In the genomic region with DNA sequence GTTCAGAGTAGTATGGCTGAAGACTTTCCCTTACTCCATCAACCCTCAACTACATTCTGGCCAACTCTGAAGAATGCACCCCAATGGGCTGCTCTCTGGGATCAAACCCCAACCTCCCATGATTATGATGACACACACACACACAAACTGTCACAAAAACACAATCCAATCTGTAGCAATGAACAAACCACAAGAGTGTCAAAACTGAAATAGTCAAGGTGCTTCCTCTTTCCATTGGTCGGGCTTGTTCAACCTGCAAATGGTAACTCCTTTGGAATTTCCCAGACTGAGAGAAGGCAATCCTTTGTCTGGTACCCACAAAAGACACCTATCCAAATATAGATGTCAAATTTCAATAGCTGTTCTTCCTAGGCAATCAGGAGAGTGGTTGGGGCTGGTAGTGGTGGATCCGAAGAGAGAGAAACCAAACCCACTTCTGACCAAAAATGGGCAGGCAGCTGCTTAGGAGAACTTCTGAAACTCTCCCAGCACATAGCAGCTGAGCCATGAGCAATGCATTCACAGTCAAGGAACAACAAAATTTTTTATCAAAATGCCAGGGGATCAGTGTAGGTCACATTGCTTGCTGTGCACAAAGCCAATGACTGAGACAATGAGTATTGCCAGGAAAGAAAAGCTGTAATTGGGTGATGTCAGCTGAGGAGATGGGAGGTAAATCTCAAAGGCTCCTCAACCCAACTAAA, we compare ENCODE assay signal across 13 cellular contexts.
A peak's percentile ranks its signal among the peaks of the same experiment; 100 is the strongest.
DNase-seq lines count a peak whose midpoint lies in the region; ATAC-seq and TF ChIP-seq lines count a peak whose summit lies in the region.
"Had no signal": no experiment of that assay in that cellular context is flagged by ENCODE, and none has a peak within 500 bp of the region (broad histone marks: within the 10 kb centered on the region; RNA-seq: fewer than 3 reads in every experiment).

No MANE protein-coding gene starts in this region.

- CTCF ChIA-PET in A673 (lab: Charles Lee), result no interaction called here

- peaks cover 97% of the 10 kb centered on the region for H3K4me1 ChIP-seq in KMS-11 (ENCODE audit: low read depth, poor library complexity, severe bottlenecking)
- H3K4me1 ChIP-seq in A673 (ENCODE audit: insufficient read depth, low read length, poor library complexity, severe bottlenecking), result no peaks in the 10 kb centered on the region
- H3K4me1 ChIP-seq in upper lobe of right lung, result no peaks in the 10 kb centered on the region

- H2AFZ ChIP-seq in KMS-11 (ENCODE audit: low read depth), result 0 out of 2 replicates have a peak overlapping the region, but pooled peaks have one; percentile 32

- 78 to 80% methylated on average over 2 of the region's 2 CpGs for WGBS in lower leg skin, 2 donors

- H3K9ac ChIP-seq in KMS-11, result no peak overlapping the region

- intact Hi-C loops in A673 (cut with micrococcal nuclease; ENCODE audit: unreplicated experiment) (no loop called here), upper lobe of right lung (cut with DNase I) (no loop called here), lower leg skin (cut with DNase I; ENCODE audit: low total_unique reads) (no loop called here)

- TF ChIP-seq POLR2A in lower leg skin (IDR thresholded peaks at IDR 0.05), result no peak

- H3K79me2 ChIP-seq in KMS-11 (ENCODE audit: insufficient read depth, low read depth), result no peaks in the 10 kb centered on the region

- H3K9me3 ChIP-seq in A673 (ENCODE audit: low read depth, low read length, poor library complexity, severe bottlenecking) (no peaks in the 10 kb centered on the region), upper lobe of right lung (no peaks in the 10 kb centered on the region)

- H3K27me3 ChIP-seq in GM06990 (replicated peaks; ENCODE audit: control insufficient read depth, insufficient read depth, low read length) (no peaks in the 10 kb centered on the region), KMS-11 (ENCODE audit: insufficient read depth, low read depth) (no peaks in the 10 kb centered on the region), A673 (replicated peaks; ENCODE audit: insufficient read depth, low read depth, low read length, poor library complexity) (no peaks in the 10 kb centered on the region), upper lobe of right lung (no peaks in the 10 kb centered on the region)

- POLR2A ChIA-PET in A673 (lab: Charles Lee; ENCODE audit: low non-redundant PET), result no interaction called here

- no peak overlapping the region for H3K4me3 ChIP-seq in GM06990 (replicated peaks; ENCODE audit: low read depth, low read length)
- no peak overlapping the region for H3K4me3 ChIP-seq in KMS-11 (IDR thresholded peaks at IDR 0.05; ENCODE audit: insufficient read depth, low read depth, low read length)
- no peak overlapping the region for H3K4me3 ChIP-seq in fibroblast of mammary gland (ENCODE audit: control insufficient read depth, low read depth, low read length)
- no peak overlapping the region for H3K4me3 ChIP-seq in A673 (ENCODE audit: low read depth, low read length, poor library complexity, severe bottlenecking)
- H3K4me3 ChIP-seq in upper lobe of right lung, result no peak overlapping the region
- no peak overlapping the region for H3K4me3 ChIP-seq in lower leg skin (ENCODE audit: low read depth, poor library complexity, severe bottlenecking)

- TF ChIP-seq CTCF in GM06990 (IDR thresholded peaks at IDR 0.05; ENCODE audit: insufficient read depth, low read length, poor library complexity, severe bottlenecking), result no peak
- TF ChIP-seq CTCF in KMS-11 (conservative IDR thresholded peaks at IDR 0.05; ENCODE audit: low read depth, low read length), result no peak
- no peak for TF ChIP-seq CTCF in fibroblast of mammary gland (conservative IDR thresholded peaks at IDR 0.05; ENCODE audit: control insufficient read depth, insufficient read depth, low read depth, low read length)
- no peak for TF ChIP-seq CTCF in A673 (conservative IDR thresholded peaks at IDR 0.05; ENCODE audit: low read depth, low read length)
- TF ChIP-seq CTCF in upper lobe of right lung (IDR thresholded peaks at IDR 0.05), result no peak
- TF ChIP-seq CTCF in lower leg skin (IDR thresholded peaks at IDR 0.05), result no peak

- DNase-seq in GM06990 (ENCODE audit: extremely low read depth, insufficient read length) (peak; percentile 11), fibroblast of mammary gland (ENCODE audit: low read depth) (peak; percentile 19), A673 (ENCODE audit: low spot score) (no peak), UCSD-AML1 (lab: John Stamatoyannopoulos, UW; ENCODE audit: unreplicated experiment) (no peak), upper lobe of right lung (no peak), lower leg skin (ENCODE audit: low spot score in 2 of 2) (no peak)
- DNase-seq: CD4-positive, alpha-beta memory T cell; naive thymus-derived CD8-positive, alpha-beta T cell; NCI-H146; OCI-M1 had no signal

- H3K4me2 ChIP-seq in KMS-11, result peak overlapping the region; percentile 67

- ATAC-seq in GM21786 (IDR thresholded peaks at IDR 0.05; ENCODE audit: unreplicated experiment) (peak; percentile 30), upper lobe of right lung (no peak)
- ATAC-seq: naive thymus-derived CD8-positive, alpha-beta T cell; stimulated activated effector memory CD8-positive, alpha-beta T cell treated with anti-CD3 and anti-CD28 coated beads, Interleukin-12 subunit alpha, Interleukin-12 subunit beta, amount 100 ng/mL, for 72 hours had no signal

- peak overlapping the region; percentile 47; the same call in 1 of the 2 replicates for H3K27ac ChIP-seq in KMS-11
- H3K27ac ChIP-seq in A673 (ENCODE audit: low read depth, low read length, poor library complexity, severe bottlenecking), result no peak overlapping the region
- H3K27ac ChIP-seq in upper lobe of right lung, result no peak overlapping the region

- H4K20me1 ChIP-seq in KMS-11 (ENCODE audit: insufficient read depth), result no peaks in the 10 kb centered on the region

- H3K36me3 ChIP-seq in GM06990 (ENCODE audit: control insufficient read depth, insufficient read depth, low read length) (no peaks in the 10 kb centered on the region), KMS-11 (ENCODE audit: insufficient read depth) (no peaks in the 10 kb centered on the region), A673 (ENCODE audit: insufficient read depth, low read length, poor library complexity, severe bottlenecking) (no peaks in the 10 kb centered on the region), upper lobe of right lung (no peaks in the 10 kb centered on the region)

- BruUV-seq in A673 (replicated peaks; lab: Mats Ljungman, UMichigan), result no TSS peak

Comparison
In these comparisons a context has a peak if more than half of its experiments do, and no peak if none do; other contexts are left out.
1. DNase-seq: peak in GM06990 (single experiment) and fibroblast of mammary gland (single experiment); none in A673 (single experiment), UCSD-AML1 (single experiment), upper lobe of right lung (single experiment) and lower leg skin (0 of 2).